Comparison of ENCODE assay signal across 16 cellular contexts in genomic region chr6:106431405-106431804, GRCh38.
DNase-seq lines count a peak whose midpoint lies in the region; ATAC-seq and TF ChIP-seq lines count a peak whose summit lies in the region.
"Had no signal": no experiment of that assay in that cellular context is flagged by ENCODE, and none has a peak within 500 bp of the region (broad histone marks: within the 10 kb centered on the region; RNA-seq: fewer than 3 reads in every experiment).

No MANE protein-coding gene starts in this region.

- POLR2A ChIA-PET in HCT116 (lab: Charles Lee) = no interaction called here

- TF ChIP-seq RAD21 in HCT116 (IDR thresholded peaks at IDR 0.05; ENCODE audit: low read depth) = no peak

- no TSS peak for BruUV-seq in HCT116 (replicated peaks; lab: Mats Ljungman, UMichigan)

- H3K9me3 ChIP-seq in HCT116 (ENCODE audit: control insufficient read depth in 1 of 2, insufficient read depth in 1 of 2, low read depth in 1 of 2, low read length in 2 of 2) (no peaks in the 10 kb centered on the region), SJSA1 (replicated peaks) (no peaks in the 10 kb centered on the region)
- H3K9me3 ChIP-seq: Caco-2 had no signal

- H3K4me1 ChIP-seq in HCT116 (ENCODE audit: control insufficient read depth in 1 of 2, insufficient read depth in 2 of 2, low read length in 2 of 2) (peaks cover 0 to 9% of the 10 kb centered on the region in 2 experiments; a peak in 1 of 4 replicates), SJSA1 (replicated peaks) (peaks cover 25% of the 10 kb centered on the region)
- H3K4me1 ChIP-seq: Caco-2 had no signal

- intact Hi-C loops in HCT116 (cut with micrococcal nuclease) = no loop called here

- H3K4me2 ChIP-seq in HCT116 (ENCODE audit: low read length) = peak overlapping the region; percentile 4; the same call in 1 of the 2 replicates
- H3K4me2 ChIP-seq: GM23338 had no signal

- no peaks in the 10 kb centered on the region for H3K9me2 ChIP-seq in HCT116 (ENCODE audit: insufficient read depth)

- RAD21 ChIA-PET in HCT116 (lab: Charles Lee; ENCODE audit: low non-redundant PET in 1 of 2, low total read pairs in 2 of 2, uncharacterized antibody in 2 of 2, unreplicated experiment in 2 of 2) = no interaction called here

- no peak overlapping the region for H3K9ac ChIP-seq in HCT116 (ENCODE audit: low read length)

- no peak for TF ChIP-seq POLR2A in HCT116 (IDR thresholded peaks at IDR 0.05; ENCODE audit: borderline replicate concordance, extremely low read depth, insufficient read depth, insufficient read length)

- H3K4me3 ChIP-seq in HCT116 (replicated peaks in 1 of 2; ENCODE audit: low read depth in 1 of 2, low read length in 2 of 2) (no peak overlapping the region), SJSA1 (no peak overlapping the region)
- H3K4me3 ChIP-seq: GM23338 had no signal

- CTCF ChIA-PET in HCT116 (lab: Charles Lee) = no interaction called here

- H3K27ac ChIP-seq in 22Rv1 = peak overlapping the region; percentile 25
- H3K27ac ChIP-seq in HCT116 (ENCODE audit: low read depth, low read length) = no peak overlapping the region
- peak overlapping the region; percentile 93 for H3K27ac ChIP-seq in SJSA1
- peak overlapping the region; percentile 44 for H3K27ac ChIP-seq in epithelial cell of prostate

- H2AFZ ChIP-seq in HCT116 (ENCODE audit: low read depth, low read length, poor library complexity, severe bottlenecking) = no peak overlapping the region
- H2AFZ ChIP-seq: GM23338 had no signal

- no peak for ATAC-seq in HCT116
- ATAC-seq: CD8-positive, alpha-beta T cell; GM23338 had no signal

- DNase-seq in HCT116 (ENCODE audit: low read depth, low spot score) = no peak
- no peak for DNase-seq in SJSA1 (ENCODE audit: low read depth in 1 of 2, low spot score in 2 of 2)
- DNase-seq in epithelial cell of prostate (ENCODE audit: low read depth, low spot score) = no peak
- DNase-seq in SW480 (ENCODE audit: low spot score) = no peak
- DNase-seq in SW 1271 (lab: John Stamatoyannopoulos, UW) = no peak
- DNase-seq in activated T-cell treated with anti-CD3 and anti-CD28 coated beads, Interleukin-2, amount 50 U/mL, for 1 hour = no peak
- DNase-seq: C1 segment of cervical spinal cord; Caco-2; CD4-positive, CD25-positive, alpha-beta regulatory T cell; CD8-positive, alpha-beta T cell; DMS79 treated with DMSO at 0.1 percent for 48 hours; GF-D8; H9; HFFc6 had no signal

- H3K27me3 ChIP-seq in HCT116 (ENCODE audit: insufficient read depth, low read length) (no peaks in the 10 kb centered on the region), SJSA1 (replicated peaks) (no peaks in the 10 kb centered on the region)

- TF ChIP-seq CTCF in 22Rv1 (IDR thresholded peaks at IDR 0.05) (no peak), HCT116 (IDR thresholded peaks at IDR 0.05 in 2 of 3, conservative IDR thresholded peaks at IDR 0.05 in 1 of 3; ENCODE audit: borderline replicate concordance in 1 of 3, insufficient read depth in 1 of 3, low read depth in 2 of 3, low read length in 2 of 3) (no peak)

- no peaks in the 10 kb centered on the region for H3K79me2 ChIP-seq in HCT116 (ENCODE audit: insufficient read depth, low read length)

- no peaks in the 10 kb centered on the region for H3K36me3 ChIP-seq in HCT116 (ENCODE audit: control insufficient read depth in 1 of 2, insufficient read depth in 2 of 2, low read length in 2 of 2)
- no peaks in the 10 kb centered on the region for H3K36me3 ChIP-seq in SJSA1

- no peaks in the 10 kb centered on the region for H4K20me1 ChIP-seq in HCT116 (ENCODE audit: insufficient read depth)

TF ChIP-seq in HCT116, 20 proteins besides CTCF, POLR2A, EP300 and RAD21:
- TF ChIP-seq SIN3A (IDR thresholded peaks at IDR 0.05; ENCODE audit: low read depth) (no peak), SRF (IDR thresholded peaks at IDR 0.05; ENCODE audit: low read depth) (no peak), SP1 (IDR thresholded peaks at IDR 0.05; ENCODE audit: low read depth) (no peak), ELF1 (IDR thresholded peaks at IDR 0.05; ENCODE audit: borderline replicate concordance, low read depth) (no peak), FOSL1 (IDR thresholded peaks at IDR 0.05; ENCODE audit: low read depth) (no peak), REST (IDR thresholded peaks at IDR 0.05; ENCODE audit: low read depth) (no peak), TCF7L2 (IDR thresholded peaks at IDR 0.05; ENCODE audit: borderline replicate concordance, extremely low read depth, insufficient read depth, insufficient read length) (no peak), ATF3 (IDR thresholded peaks at IDR 0.05) (no peak), EZH2 (IDR thresholded peaks at IDR 0.05) (no peak), ZBTB33 (IDR thresholded peaks at IDR 0.05; ENCODE audit: extremely low read depth, insufficient replicate concordance, low read length) (no peak), POLR2AphosphoS5 (IDR thresholded peaks at IDR 0.05; ENCODE audit: low read depth, low read length) (no peak), ZNF274 (IDR thresholded peaks at IDR 0.05; ENCODE audit: low read depth, low read length) (no peak), YY1 (IDR thresholded peaks at IDR 0.05; ENCODE audit: extremely low read depth, insufficient replicate concordance, low read depth, low read length) (no peak), JUND (IDR thresholded peaks at IDR 0.05) (no peak), CEBPB (IDR thresholded peaks at IDR 0.05; ENCODE audit: low read depth) (no peak)
- TF ChIP-seq, protein P1, sequence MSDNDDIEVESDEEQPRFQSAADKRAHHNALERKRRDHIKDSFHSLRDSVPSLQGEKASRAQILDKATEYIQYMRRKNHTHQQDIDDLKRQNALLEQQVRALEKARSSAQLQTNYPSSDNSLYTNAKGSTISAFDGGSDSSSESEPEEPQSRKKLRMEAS (IDR thresholded peaks at IDR 0.05) = no peak
TF ChIP-seq in HCT116: peak in this region for 0.
